24 cellular contexts compared by ENCODE assay signal in the genomic region with DNA sequence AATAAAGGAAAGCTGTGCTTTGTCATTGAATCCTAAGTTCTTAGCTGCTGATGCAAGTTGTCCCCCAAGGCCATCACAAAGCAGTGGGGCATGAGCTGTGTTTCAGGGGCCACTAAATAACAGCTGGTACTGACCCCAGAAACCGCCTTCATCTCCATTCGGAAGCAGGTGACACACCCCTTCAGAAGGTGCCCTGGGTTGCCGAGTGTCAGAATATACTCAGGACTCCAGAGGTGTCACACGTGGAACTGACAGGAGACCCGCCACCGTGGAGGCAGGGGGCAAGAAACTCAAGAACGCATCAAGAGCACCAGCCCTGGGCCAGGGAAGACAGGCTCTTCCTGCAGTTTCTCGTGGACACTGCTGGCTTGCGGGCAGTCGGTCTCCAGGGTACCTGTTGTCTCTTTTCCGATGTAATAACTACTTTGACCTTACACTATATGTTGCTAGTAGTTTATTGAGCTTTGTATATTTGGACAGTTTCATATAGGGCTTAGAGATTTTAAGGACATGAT.
"Had no signal": no experiment of that assay in that cellular context is flagged by ENCODE, and none has a peak within 500 bp of the region (broad histone marks: within the 10 kb centered on the region; RNA-seq: fewer than 3 reads in every experiment).

No MANE protein-coding gene starts in this region.

- H3K36me3 ChIP-seq: breast epithelium had no signal

- ATAC-seq: activated CD8-positive, alpha-beta T cell treated with anti-CD3 and anti-CD28 coated beads for 36 hours; activated T-cell treated with anti-CD3 and anti-CD28 coated beads, Interleukin-2, amount 50 U/mL, for 72 hours; T-helper 17 cell had no signal

- H3K27me3 ChIP-seq: adrenal gland, breast epithelium had no signal

- H3K4me1 ChIP-seq: breast epithelium had no signal

- H3K27ac ChIP-seq: breast epithelium, KMS-11 had no signal

- H3K9me3 ChIP-seq: adrenal gland, breast epithelium had no signal

- H3K9ac ChIP-seq: KMS-11 had no signal

- DNase-seq: activated B cell treated with CpG ODN at 0.5 μM for 24 hours; activated CD4-positive, alpha-beta T cell treated with anti-CD3 and anti-CD28 coated beads, Interleukin-2, amount 10 ng/mL, durations not matched to agents 7 days and 5 days; activated CD8-positive, alpha-beta memory T cell treated with anti-CD3 and anti-CD28 coated beads, Interleukin-2, amount 50 U/mL, for 4 hours; activated CD8-positive, alpha-beta T cell treated with anti-CD3 and anti-CD28 coated beads for 36 hours; activated naive CD4-positive, alpha-beta T cell treated with anti-CD3 and anti-CD28 coated beads, Interleukin-2, amount 50 U/mL, for 16 hours; activated naive CD8-positive, alpha-beta T cell treated with anti-CD3 and anti-CD28 coated beads, Interleukin-2, amount 10 ng/mL, durations not matched to agents 7 days and 5 days; activated T-cell treated with anti-CD3 and anti-CD28 coated beads, Interleukin-2, amount 50 U/mL, for 72 hours; adrenal gland; aorta; NCI-H1092; NCI-H1417 treated with DMSO at 0.1 percent for 48 hours; NCI-H1694; NCI-H2029; NCI-H2107; NCI-H2171 treated with DMSO at 0.1 percent for 48 hours; NCI-H226; NCI-H526; NCI-H774; SIG-M5; T-helper 17 cell; T1000 had no signal

- FAIRE-seq: TTC549 had no signal

- H3K4me2 ChIP-seq: KMS-11 had no signal

- H3K4me3 ChIP-seq: adrenal gland, breast epithelium had no signal
